38 cellular contexts compared by ENCODE assay signal in genomic region chr5:132729896-132730295, GRCh38. TPM values are rescaled to one million over a fixed set of nuclear protein-coding genes. Genes with fewer than 3 reads are reported as not detected.
"Had no signal": no experiment of that assay in that cellular context is flagged by ENCODE, and none has a peak within 500 bp of the region (broad histone marks: within the 10 kb centered on the region; RNA-seq: fewer than 3 reads in every experiment).

No MANE protein-coding gene starts in this region.

- H3K27me3 ChIP-seq: MG63 had no signal

- H3K9me3 ChIP-seq: MG63 had no signal

- DNase-seq: Karpas-422, Kasumi-1, MG63, MM.1S, MV-4-11, NCI-H1048, NCI-H1092, NCI-H1092 treated with DMSO at 0.1 percent for 48 hours, NCI-H1105, NCI-H1105 treated with DMSO at 0.1 percent for 48 hours, NCI-H1417, NCI-H1417 treated with DMSO at 0.1 percent for 48 hours, NCI-H1436, NCI-H1436 treated with DMSO at 0.1 percent for 48 hours, NCI-H146, NCI-H1694, NCI-H1694 treated with DMSO at 0.1 percent for 48 hours, NCI-H187, NCI-H187 treated with DMSO at 0.1 percent for 48 hours, NCI-H1930, NCI-H2029, NCI-H2029 treated with DMSO at 0.1 percent for 48 hours, NCI-H2081, NCI-H2081 treated with DMSO at 0.1 percent for 48 hours, NCI-H2107, NCI-H2171, NCI-H2171 treated with DMSO at 0.1 percent for 48 hours, NCI-H2227 treated with DMSO at 0.1 percent for 48 hours, NCI-H226, NCI-H345, NCI-H446, NCI-H446 treated with DMSO at 0.1 percent for 48 hours, NCI-H510A, NCI-H510A treated with DMSO at 0.1 percent for 48 hours had no signal

- H3K4me3 ChIP-seq: MG63 had no signal

RNA-seq across cellular contexts. Expression of gene CCNI2, which starts 17.3 kb away (rescaled TPM):
- total RNA-seq: LHCN-M2, M059J, NCI-H460 had no signal

RNA-seq across cellular contexts. Expression of gene IL4, which starts 56.1 kb away (rescaled TPM):
- total RNA-seq: LHCN-M2, M059J, MCF 10A, NCI-H460 had no signal
